8 cellular contexts compared by ENCODE assay signal in genomic region chr10:2839081-2839725, GRCh38.
DNase-seq lines count a peak whose midpoint lies in the region; ATAC-seq, FAIRE-seq and TF ChIP-seq lines count a peak whose summit lies in the region.

No MANE protein-coding gene starts in this region.

- no peak overlapping the region for H3K4me2 ChIP-seq in HepG2 (ENCODE audit: low read depth, low read length)

- in situ Hi-C loops in HepG2 (cut with HindIII; ENCODE audit: extremely low pct_ligation_motif_present, low pct_unique_long_range_greater_than_20kb): no loop called here

- TF ChIP-seq CTCF in BE2C (IDR thresholded peaks at IDR 0.05; ENCODE audit: low read depth, low read length) (peak; percentile 46), HepG2 (CRISPR knock-in tag; IDR thresholded peaks at IDR 0.05) (peak; percentile 66), uterus (IDR thresholded peaks at IDR 0.05) (peak; percentile 9 to 26 (median 17))

- peak; percentile 56 for ATAC-seq in GM19463 (IDR thresholded peaks at IDR 0.05; ENCODE audit: unreplicated experiment)
- peak; percentile 88 for ATAC-seq in HepG2

- H3K27ac ChIP-seq in HepG2 (ENCODE audit: extremely low read length, insufficient read depth, low read length): no peak overlapping the region
- H3K27ac ChIP-seq in uterus: no peak overlapping the region

- intact Hi-C loops in HepG2 (cut with micrococcal nuclease; ENCODE audit: unreplicated experiment): no loop called here
- intact Hi-C loops in uterus (cut with DNase I; ENCODE audit: low total_unique reads): no loop called here

- H3K4me1 ChIP-seq in BE2C: no peaks in the 10 kb centered on the region
- H3K4me1 ChIP-seq in HepG2 (ENCODE audit: insufficient read depth, low read length): no peaks in the 10 kb centered on the region
- H3K4me1 ChIP-seq in uterus: no peaks in the 10 kb centered on the region

- no peaks in the 10 kb centered on the region for H3K36me3 ChIP-seq in BE2C
- no peaks in the 10 kb centered on the region for H3K36me3 ChIP-seq in HepG2 (replicated peaks in 1 of 2; ENCODE audit: control insufficient read depth in 1 of 2, insufficient read depth in 2 of 2, low read length in 2 of 2)
- H3K36me3 ChIP-seq in uterus: no peaks in the 10 kb centered on the region

- H3K79me2 ChIP-seq in HepG2 (ENCODE audit: insufficient read depth, low read length): no peaks in the 10 kb centered on the region

- H3K4me3 ChIP-seq in BE2C (ENCODE audit: low read depth, low read length): no peak overlapping the region
- no peak overlapping the region for H3K4me3 ChIP-seq in HepG2 (replicated peaks in 1 of 3; ENCODE audit: insufficient read depth in 1 of 3, low read depth in 2 of 3, low read length in 3 of 3)
- H3K4me3 ChIP-seq in uterus: no peak overlapping the region

- H3K27me3 ChIP-seq in BE2C (no peaks in the 10 kb centered on the region), HepG2 (ENCODE audit: control insufficient read depth in 1 of 2, insufficient read depth in 2 of 2, low read length in 2 of 2) (peaks cover 3 to 26% of the 10 kb centered on the region in 2 experiments; a peak in 3 of 5 replicates), uterus (no peaks in the 10 kb centered on the region)

- H2AFZ ChIP-seq in HepG2 (ENCODE audit: low read length): no peak overlapping the region

- CTCF ChIA-PET in HepG2 (lab: Yijun Ruan, JAX; ENCODE audit: low intra/inter-chr PET ratio, low total read pairs): interaction anchor here (1.3 to 2.1 kb wide), 2 partner anchors 139 to 204 kb away, joined by 5 to 14 read pairs; no protein-coding TSS in a partner anchor

- WGBS in HepG2 (ENCODE audit: low lambda C conversion rate): 11% methylated on average over 11 of the region's 16 CpGs

- TF ChIP-seq POLR2A in HepG2 (IDR thresholded peaks at IDR 0.05; ENCODE audit: insufficient read depth in 1 of 2, low read depth in 2 of 2, low read length in 2 of 2): no peak
- TF ChIP-seq POLR2A in uterus (IDR thresholded peaks at IDR 0.05): no peak

- BruUV-seq in HepG2 (replicated peaks; lab: Mats Ljungman, UMichigan): no TSS peak

- POLR2A ChIA-PET in HepG2 (lab: Yijun Ruan, JAX): no interaction called here

- no peak overlapping the region for H3K9ac ChIP-seq in HepG2 (ENCODE audit: insufficient read depth, low read depth, low read length)

- H3K9me3 ChIP-seq in BE2C: no peaks in the 10 kb centered on the region
- no peaks in the 10 kb centered on the region for H3K9me3 ChIP-seq in HepG2 (ENCODE audit: low read length)
- no peaks in the 10 kb centered on the region for H3K9me3 ChIP-seq in uterus

- no peaks in the 10 kb centered on the region for H4K20me1 ChIP-seq in HepG2 (ENCODE audit: insufficient read depth, low read length)

- no peak for TF ChIP-seq RAD21 in HepG2 (CRISPR knock-in tag; IDR thresholded peaks at IDR 0.05)

- peak; percentile 37 for DNase-seq in BE2C
- DNase-seq in NCI-H748 treated with DMSO at 0.1 percent for 48 hours (lab: John Stamatoyannopoulos, UW): peak; percentile 14
- DNase-seq in astrocyte of the hippocampus (ENCODE audit: low read depth, low spot score): peak; percentile 7
- peak; percentile 33 for DNase-seq in HepG2 (ENCODE audit: low spot score)
- no peak for DNase-seq in uterus
- DNase-seq in frontal cortex (ENCODE audit: low spot score in 2 of 2): no peak
- DNase-seq in central memory CD4-positive, alpha-beta T cell: no peak

- peak; percentile 66 for FAIRE-seq in HepG2 (lab: Jason Lieb, UNC)
- FAIRE-seq in frontal cortex (lab: Jason Lieb, UNC): no peak

- TF ChIP-seq EP300 in HepG2 (IDR thresholded peaks at IDR 0.05; ENCODE audit: low read depth in 2 of 2, low read length in 2 of 2): no peak
- TF ChIP-seq EP300 in HepG2 (CRISPR knock-in tag; IDR thresholded peaks at IDR 0.05; ENCODE audit: borderline replicate concordance): no peak

TF ChIP-seq in HepG2, 621 proteins besides CTCF, POLR2A, EP300 and RAD21 (continues in another document):
- TF ChIP-seq ZNF331 (CRISPR knock-in tag; IDR thresholded peaks at IDR 0.05) (no peak), ZNF746 (CRISPR knock-in tag; IDR thresholded peaks at IDR 0.05) (no peak), SMC3 (IDR thresholded peaks at IDR 0.05; ENCODE audit: low read length) (peak; percentile 64), ZNF235 (CRISPR knock-in tag; IDR thresholded peaks at IDR 0.05; ENCODE audit: borderline replicate concordance) (no peak), GATAD2A (CRISPR knock-in tag; IDR thresholded peaks at IDR 0.05) (no peak), ZNF577 (CRISPR knock-in tag; IDR thresholded peaks at IDR 0.05; ENCODE audit: borderline replicate concordance, low read depth) (no peak), PAXIP1 (CRISPR knock-in tag; conservative IDR thresholded peaks at IDR 0.05) (no peak), MAX (IDR thresholded peaks at IDR 0.05) (peak; percentile 30; the same call in 1 of the 2 replicates), BORCS8-MEF2B (CRISPR knock-in tag; IDR thresholded peaks at IDR 0.05) (0 out of 2 replicates have a peak, but pooled peaks have one; percentile 28), XRCC5 (optimal IDR thresholded peaks at IDR 0.05; ENCODE audit: low read length) (peak; percentile 56), ZNF441 (CRISPR knock-in tag; IDR thresholded peaks at IDR 0.05; ENCODE audit: borderline replicate concordance) (no peak), ZHX1 (CRISPR knock-in tag; IDR thresholded peaks at IDR 0.05; ENCODE audit: low read depth) (no peak), CHD2 (IDR thresholded peaks at IDR 0.05; ENCODE audit: low read depth, low read length) (no peak), ZNF326 (CRISPR knock-in tag; IDR thresholded peaks at IDR 0.05; ENCODE audit: borderline replicate concordance) (no peak), STAG1 (CRISPR knock-in tag; IDR thresholded peaks at IDR 0.05) (peak; percentile 40)
- TF ChIP-seq, protein P1, sequence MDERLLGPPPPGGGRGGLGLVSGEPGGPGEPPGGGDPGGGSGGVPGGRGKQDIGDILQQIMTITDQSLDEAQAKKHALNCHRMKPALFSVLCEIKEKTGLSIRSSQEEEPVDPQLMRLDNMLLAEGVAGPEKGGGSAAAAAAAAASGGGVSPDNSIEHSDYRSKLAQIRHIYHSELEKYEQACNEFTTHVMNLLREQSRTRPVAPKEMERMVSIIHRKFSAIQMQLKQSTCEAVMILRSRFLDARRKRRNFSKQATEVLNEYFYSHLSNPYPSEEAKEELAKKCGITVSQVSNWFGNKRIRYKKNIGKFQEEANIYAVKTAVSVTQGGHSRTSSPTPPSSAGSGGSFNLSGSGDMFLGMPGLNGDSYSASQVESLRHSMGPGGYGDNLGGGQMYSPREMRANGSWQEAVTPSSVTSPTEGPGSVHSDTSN (CRISPR knock-in tag; IDR thresholded peaks at IDR 0.05): no peak

Comparison
In these comparisons a context has a peak if more than half of its experiments do, and no peak if none do; other contexts are left out.
1. DNase-seq: peak in BE2C (single experiment), NCI-H748 treated with DMSO at 0.1 percent for 48 hours (single experiment), astrocyte of the hippocampus (single experiment) and HepG2 (single experiment); none in uterus (0 of 2), frontal cortex (0 of 2) and central memory CD4-positive, alpha-beta T cell (single experiment).
2. Peak in every context shown above with its lines, with median percentiles within 50 percentile points of each other: CTCF ChIP-seq.